1 cellular context compared by ENCODE assay signal in the genomic region with DNA sequence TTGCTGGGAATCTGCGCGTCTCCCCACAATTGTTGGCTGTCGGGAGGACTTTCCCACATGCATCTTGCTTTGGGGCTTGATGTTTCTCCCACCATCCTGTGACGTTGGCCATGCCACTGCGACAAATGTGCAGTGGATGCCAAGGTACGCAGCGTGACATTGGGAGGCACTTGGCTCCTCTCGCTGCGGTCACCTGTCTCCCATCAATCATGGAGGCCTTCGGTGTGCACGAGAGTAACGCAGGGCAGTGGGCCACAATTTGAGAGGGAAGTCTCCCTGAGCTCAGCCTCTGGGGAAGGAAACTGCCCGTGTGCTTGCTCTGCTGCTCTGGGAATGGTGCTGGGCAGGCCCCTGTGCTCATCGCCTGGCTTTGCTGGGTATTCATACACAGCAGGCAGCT.
TF ChIP-seq lines count a peak whose summit lies in the region.

No MANE protein-coding gene starts in this region.

TF ChIP-seq in IMR-90, 13 proteins besides CTCF, POLR2A, EP300 and RAD21:
- TF ChIP-seq RCOR1 (IDR thresholded peaks at IDR 0.05; ENCODE audit: insufficient replicate concordance, low read length): no peak
- no peak for TF ChIP-seq MAZ (IDR thresholded peaks at IDR 0.05; ENCODE audit: borderline replicate concordance, low read depth, low read length)
- TF ChIP-seq RFX5 (IDR thresholded peaks at IDR 0.05; ENCODE audit: low read depth, low read length): no peak
- TF ChIP-seq CHD1 (IDR thresholded peaks at IDR 0.05; ENCODE audit: low read depth, low read length): no peak
- no peak for TF ChIP-seq FOS (IDR thresholded peaks at IDR 0.05; ENCODE audit: low read depth, low read length)
- TF ChIP-seq MAFK (IDR thresholded peaks at IDR 0.05; ENCODE audit: low read depth, low read length): no peak
- no peak for TF ChIP-seq MXI1 (IDR thresholded peaks at IDR 0.05; ENCODE audit: borderline replicate concordance, low read depth, low read length)
- TF ChIP-seq, protein P1, sequence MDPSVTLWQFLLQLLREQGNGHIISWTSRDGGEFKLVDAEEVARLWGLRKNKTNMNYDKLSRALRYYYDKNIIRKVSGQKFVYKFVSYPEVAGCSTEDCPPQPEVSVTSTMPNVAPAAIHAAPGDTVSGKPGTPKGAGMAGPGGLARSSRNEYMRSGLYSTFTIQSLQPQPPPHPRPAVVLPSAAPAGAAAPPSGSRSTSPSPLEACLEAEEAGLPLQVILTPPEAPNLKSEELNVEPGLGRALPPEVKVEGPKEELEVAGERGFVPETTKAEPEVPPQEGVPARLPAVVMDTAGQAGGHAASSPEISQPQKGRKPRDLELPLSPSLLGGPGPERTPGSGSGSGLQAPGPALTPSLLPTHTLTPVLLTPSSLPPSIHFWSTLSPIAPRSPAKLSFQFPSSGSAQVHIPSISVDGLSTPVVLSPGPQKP (IDR thresholded peaks at IDR 0.05; ENCODE audit: borderline replicate concordance, low read depth, low read length): no peak
